In genomic region chr11:107457205-107457557, GRCh38 we compare ENCODE assay signal across 8 cellular contexts. TPM values are rescaled to one million over a fixed set of nuclear protein-coding genes. Genes with fewer than 3 reads are reported as not detected.
A peak's percentile ranks its signal among the peaks of the same experiment; 100 is the strongest.
DNase-seq lines count a peak whose midpoint lies in the region; ATAC-seq and TF ChIP-seq lines count a peak whose summit lies in the region.

No MANE protein-coding gene starts in this region.

- ATAC-seq in GM21390 (IDR thresholded peaks at IDR 0.05; ENCODE audit: unreplicated experiment) (peak; percentile 45), gastrocnemius medialis (peak; percentile 13 to 14)
- peak; percentile 43 for ATAC-seq in activated T-helper 17 cell treated with anti-CD3 and anti-CD28 coated beads, Interleukin-2, amount 50 U/mL, for 72 hours (replicated peaks)

- H3K4me1 ChIP-seq in left ventricle myocardium inferior (peaks cover 29% of the 10 kb centered on the region), gastrocnemius medialis (peaks cover 13 to 17% of the 10 kb centered on the region in 2 donors)

- H3K36me3 ChIP-seq in left ventricle myocardium inferior (peaks cover 23% of the 10 kb centered on the region), gastrocnemius medialis (peaks cover 0 to 28% of the 10 kb centered on the region in 2 donors)

- H3K4me3 Mint-ChIP-seq in activated T-helper 17 cell treated with anti-CD3 and anti-CD28 coated beads, Interleukin-2, amount 50 U/mL, for 72 hours = peak overlapping the region; percentile 91

- no peak for TF ChIP-seq CTCF in HL-60 (IDR thresholded peaks at IDR 0.05; ENCODE audit: insufficient read depth, low read length)
- no peak for TF ChIP-seq CTCF in left ventricle myocardium inferior (IDR thresholded peaks at IDR 0.05; ENCODE audit: borderline replicate concordance)
- TF ChIP-seq CTCF in gastrocnemius medialis (IDR thresholded peaks at IDR 0.05 in 4 of 5, conservative IDR thresholded peaks at IDR 0.05 in 1 of 5) = no peak

- H3K4me3 ChIP-seq in HL-60 (replicated peaks; ENCODE audit: insufficient read depth, low read length) = peak overlapping the region; percentile 73
- peak overlapping the region; percentile 89 for H3K4me3 ChIP-seq in left ventricle myocardium inferior
- H3K4me3 ChIP-seq in gastrocnemius medialis = peak overlapping the region; percentile 76 to 92 (median 82)

- H3K9me3 ChIP-seq in left ventricle myocardium inferior (replicated peaks) (no peaks in the 10 kb centered on the region), gastrocnemius medialis (no peaks in the 10 kb centered on the region)

- peak overlapping the region; percentile 95 for H3K27ac Mint-ChIP-seq in activated T-helper 17 cell treated with anti-CD3 and anti-CD28 coated beads, Interleukin-2, amount 50 U/mL, for 72 hours

- no peaks in the 10 kb centered on the region for H3K9me3 Mint-ChIP-seq in activated T-helper 17 cell treated with anti-CD3 and anti-CD28 coated beads, Interleukin-2, amount 50 U/mL, for 72 hours

- no peaks in the 10 kb centered on the region for H3K27me3 ChIP-seq in HL-60 (ENCODE audit: insufficient read depth, poor library complexity, severe bottlenecking)
- H3K27me3 ChIP-seq in left ventricle myocardium inferior (ENCODE audit: low read depth) = no peaks in the 10 kb centered on the region
- H3K27me3 ChIP-seq in gastrocnemius medialis = no peaks in the 10 kb centered on the region

- peak overlapping the region; percentile 62 for H3K27ac ChIP-seq in HL-60 (replicated peaks)
- H3K27ac ChIP-seq in left ventricle myocardium inferior (replicated peaks) = peak overlapping the region; percentile 89
- H3K27ac ChIP-seq in gastrocnemius medialis = peak overlapping the region; percentile 78 to 85 (median 80)

- no peak for TF ChIP-seq POLR2A in gastrocnemius medialis (IDR thresholded peaks at IDR 0.05)

- H3K4me1 Mint-ChIP-seq in activated T-helper 17 cell treated with anti-CD3 and anti-CD28 coated beads, Interleukin-2, amount 50 U/mL, for 72 hours = peaks cover 13% of the 10 kb centered on the region

- DNase-seq in GF-D8 (lab: John Stamatoyannopoulos, UW) (peak; percentile 59), HL-60 (ENCODE audit: low read depth in 1 of 2, low spot score in 1 of 2) (peak; percentile 3 to 15), left ventricle myocardium inferior (no peak), gastrocnemius medialis (no peak), SK-N-DZ (ENCODE audit: low spot score) (no peak), DMS114 treated with DMSO at 0.1 percent for 48 hours (lab: John Stamatoyannopoulos, UW; ENCODE audit: unreplicated experiment) (no peak)

- H3K36me3 Mint-ChIP-seq in activated T-helper 17 cell treated with anti-CD3 and anti-CD28 coated beads, Interleukin-2, amount 50 U/mL, for 72 hours (ENCODE audit: low read depth) = peaks cover 35% of the 10 kb centered on the region

- intact Hi-C loops in left ventricle myocardium inferior (cut with micrococcal nuclease) = no loop called here
- intact Hi-C loops in gastrocnemius medialis (cut with DNase I; ENCODE audit: low total_unique reads) = loop anchor here (5.0 to 10.0 kb wide), 2 partner anchors 768 to 1010 kb away; partner anchors contain the start of genes ATM, C11orf65 and NPAT

- no peaks in the 10 kb centered on the region for H3K27me3 Mint-ChIP-seq in activated T-helper 17 cell treated with anti-CD3 and anti-CD28 coated beads, Interleukin-2, amount 50 U/mL, for 72 hours

- in situ Hi-C loops in gastrocnemius medialis (cut with MboI; ENCODE audit: low sequenced_read_pairs in 4 of 4) = no loop called here

RNA-seq across cellular contexts. Expression of gene CWF19L2, which starts 0.4 kb away (rescaled TPM):
- 10 to 100 TPM; 14.3 to 15.1 TPM for total RNA-seq in activated T-helper 17 cell treated with anti-CD3 and anti-CD28 coated beads, Interleukin-2, amount 50 U/mL, for 72 hours
- total RNA-seq in left ventricle myocardium inferior (9.4 TPM), gastrocnemius medialis (10 to 100 TPM in 2 of 4 donors, 1 to 10 TPM in 2; 6.5 to 17.4 (median 9.8) TPM)
- 2.6 and 8.3 TPM in 2 replicates for polyA plus RNA-seq in SK-N-DZ (2014; cell fraction: cytosol; rRNA removed)
- 3.0 and 3.6 TPM in 2 replicates for polyA plus RNA-seq in SK-N-DZ (2014; cell fraction: nucleus; rRNA removed)

Comparison
In these comparisons a context has a peak if more than half of its experiments do, and no peak if none do; other contexts are left out.
1. DNase-seq: peak in GF-D8 (single experiment) and HL-60 (2 of 2); none in left ventricle myocardium inferior (single experiment), gastrocnemius medialis (0 of 2), SK-N-DZ (single experiment) and DMS114 treated with DMSO at 0.1 percent for 48 hours (single experiment).
2. Peak in every context shown above with its lines, with median percentiles within 50 percentile points of each other: ATAC-seq, H3K27ac ChIP-seq and H3K4me3 ChIP-seq.